In the genomic region with DNA sequence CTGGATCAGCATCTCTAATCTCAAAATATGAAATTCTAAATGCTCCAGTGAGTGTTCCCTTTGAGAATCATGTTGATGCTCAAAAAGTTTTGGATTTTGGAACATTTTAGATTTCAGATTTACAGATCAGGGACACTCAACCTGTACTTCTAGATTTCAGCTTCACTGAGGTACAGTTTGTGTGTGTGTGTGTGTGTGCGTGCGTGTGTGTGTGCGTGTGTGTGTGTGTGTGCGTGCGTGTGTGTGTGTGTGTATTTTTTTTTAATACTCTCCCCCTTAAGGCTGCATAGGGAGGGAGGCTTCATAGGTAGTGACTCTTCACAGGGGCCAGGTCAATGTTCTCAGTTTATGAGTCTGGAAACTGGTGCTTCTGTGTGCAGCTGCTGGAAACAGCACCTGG, we compare ENCODE assay signal across 23 cellular contexts.
"Had no signal": no experiment of that assay in that cellular context is flagged by ENCODE, and none has a peak within 500 bp of the region (broad histone marks: within the 10 kb centered on the region; RNA-seq: fewer than 3 reads in every experiment).

No MANE protein-coding gene starts in this region.

- H3K9me3 ChIP-seq: colonic mucosa, esophagus squamous epithelium, gastrocnemius medialis, gastroesophageal sphincter, heart left ventricle, heart right ventricle had no signal

- H3K4me1 ChIP-seq: colonic mucosa, esophagus squamous epithelium, foreskin keratinocyte, gastrocnemius medialis, heart left ventricle, heart right ventricle had no signal

- H3K36me3 ChIP-seq: colonic mucosa, esophagus squamous epithelium, gastrocnemius medialis, gastroesophageal sphincter, heart left ventricle, heart right ventricle had no signal

- ATAC-seq: effector memory CD8-positive, alpha-beta T cell; esophagus mucosa; foreskin keratinocyte; gastrocnemius medialis; heart left ventricle; heart right ventricle had no signal

- H3K4me3 ChIP-seq: colonic mucosa, dorsolateral prefrontal cortex, esophagus squamous epithelium, gastrocnemius medialis, gastroesophageal sphincter, heart left ventricle, heart right ventricle, hepatocyte had no signal

- H3K27me3 ChIP-seq: colonic mucosa, dorsolateral prefrontal cortex, esophagus squamous epithelium, foreskin keratinocyte, gastrocnemius medialis, gastroesophageal sphincter, heart left ventricle, hepatocyte had no signal

- H3K27ac ChIP-seq: colonic mucosa, epithelial cell of prostate, foreskin keratinocyte, gastrocnemius medialis, heart left ventricle, heart right ventricle had no signal

- DNase-seq: colonic mucosa; cortex of kidney; dermis blood vessel endothelial cell; effector CD4-positive, alpha-beta T cell; effector CD8-positive, alpha-beta T cell; effector memory CD4-positive, alpha-beta T cell; effector memory CD8-positive, alpha-beta T cell; endodermal cell; erythroblast; esophagus squamous epithelium; foreskin fibroblast; foreskin keratinocyte; foreskin melanocyte; gastrocnemius medialis; glutamatergic neuron; head of caudate nucleus; heart left ventricle; heart right ventricle had no signal
